Comparison of ENCODE assay signal across 8 cellular contexts in the genomic region with DNA sequence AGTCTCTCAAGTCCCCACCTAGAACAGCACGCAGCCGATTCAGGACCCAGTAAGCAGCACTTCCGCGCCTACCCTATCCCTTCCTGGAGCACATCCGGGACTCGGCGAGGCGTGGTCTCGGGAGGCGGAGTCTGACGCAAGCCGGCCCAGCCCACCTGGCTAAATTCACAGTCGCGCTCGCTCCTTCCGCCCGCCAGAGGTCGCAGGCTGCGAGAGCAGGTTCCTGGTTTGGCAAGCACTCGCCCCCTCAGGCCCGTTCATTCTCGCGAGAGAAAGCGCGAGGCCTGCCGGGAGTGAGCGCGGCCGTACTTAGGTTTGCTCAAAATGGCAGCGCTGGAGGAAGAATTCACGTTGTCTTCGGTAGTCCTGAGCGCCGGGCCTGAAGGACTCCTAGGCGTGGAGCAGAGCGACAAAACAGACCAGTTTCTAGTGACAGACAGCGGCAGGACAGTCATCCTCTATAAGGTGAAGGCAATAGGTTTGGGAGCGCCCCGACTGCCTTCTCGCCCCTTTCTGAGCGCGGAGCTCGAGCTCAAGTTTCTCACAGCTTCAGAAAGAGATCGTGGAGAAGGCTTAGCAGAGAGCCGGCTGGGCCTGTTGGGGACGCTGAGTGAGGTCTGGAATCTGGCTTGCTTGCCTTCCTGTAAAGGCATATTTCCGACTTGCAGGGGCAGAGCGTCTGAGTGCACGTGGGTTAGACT. TPM values are rescaled to one million over a fixed set of nuclear protein-coding genes. Genes with fewer than 3 reads are reported as not detected.
DNase-seq lines count a peak whose midpoint lies in the region; ATAC-seq, FAIRE-seq and TF ChIP-seq lines count a peak whose summit lies in the region.

TSS of gene NOL11 (plus strand) at position 313 of the 701 bp plus-strand sequence. CDS start at position 325, 12 bp downstream.

- H3K9me1 ChIP-seq in keratinocyte (ENCODE audit: control insufficient read depth, extremely low read depth, insufficient read depth, low read length), result no peaks in the 10 kb centered on the region

- peak within 1 kb of the TSS; percentile 96 for H3K9ac ChIP-seq in keratinocyte (ENCODE audit: control insufficient read depth, extremely low read depth, insufficient read depth, low read length)

- no peaks in the 10 kb centered on the region for H3K27me3 ChIP-seq in BE2C
- H3K27me3 ChIP-seq in keratinocyte (ENCODE audit: control insufficient read depth, extremely low read depth, insufficient read depth, low read length), result no peaks in the 10 kb centered on the region

- dilution Hi-C loops in keratinocyte (cut with MboI; ENCODE audit: extremely low pct_ligation_motif_present, low sequenced_read_pairs), result no loop called here

- peak; percentile 96 for ATAC-seq in HG03439 (IDR thresholded peaks at IDR 0.05; ENCODE audit: unreplicated experiment)

- peak within 1 kb of the TSS; percentile 96 for H3K4me2 ChIP-seq in keratinocyte (ENCODE audit: control insufficient read depth, extremely low read depth, insufficient read depth, low read depth, low read length)

- peak within 1 kb of the TSS; percentile 83 for H3K27ac ChIP-seq in keratinocyte (ENCODE audit: control insufficient read depth, insufficient read depth, low read length)

- H4K20me1 ChIP-seq in keratinocyte (ENCODE audit: control insufficient read depth, extremely low read depth, insufficient read depth, low read length), result no peaks in the 10 kb centered on the region

- peak; percentile 99 for DNase-seq in BE2C
- peak; percentile 97 for DNase-seq in NCI-H510A (lab: John Stamatoyannopoulos, UW)
- DNase-seq in activated CD4-positive, alpha-beta T cell treated with anti-CD3 and anti-CD28 coated beads for 1 hour, result peak; percentile 99
- DNase-seq in cerebellum (ENCODE audit: low spot score), result peak; percentile 99
- peak; percentile 95 for DNase-seq in keratinocyte (ENCODE audit: low read depth, low spot score)
- peak; percentile 98 to 99 for DNase-seq in stimulated activated CD4-positive, alpha-beta T cell treated with anti-CD3 and anti-CD28 coated beads, Interleukin-15, amount 100 ng/mL, for 1 hour (ENCODE audit: low read depth in 1 of 2, low spot score in 1 of 2)

- peak; percentile 96 for TF ChIP-seq POLR2A in GM19193 (IDR thresholded peaks at IDR 0.05; ENCODE audit: extremely low read depth, insufficient read depth, insufficient read length)

- TF ChIP-seq CTCF in BE2C (IDR thresholded peaks at IDR 0.05; ENCODE audit: low read depth, low read length) (peak; percentile 87), keratinocyte (optimal IDR thresholded peaks at IDR 0.05 in 1 of 3, IDR thresholded peaks at IDR 0.05 in 1 of 3, conservative IDR thresholded peaks at IDR 0.05 in 1 of 3; ENCODE audit: extremely low read depth in 1 of 3, insufficient read depth in 2 of 3, low read length in 3 of 3) (peak; percentile 91 to 96 (median 93))

- H3K79me2 ChIP-seq in keratinocyte (ENCODE audit: control insufficient read depth, insufficient read depth, low read length), result peaks cover 28% of the 10 kb centered on the region

- H3K36me3 ChIP-seq in BE2C (peaks cover 37% of the 10 kb centered on the region), keratinocyte (ENCODE audit: control insufficient read depth in 2 of 2, extremely low read depth in 1 of 2, insufficient read depth in 2 of 2, low read length in 2 of 2) (peaks cover 10 to 17% of the 10 kb centered on the region in 2 experiments)

- peak; percentile 77 for FAIRE-seq in keratinocyte (lab: Jason Lieb, UNC)

- H2AFZ ChIP-seq in keratinocyte (ENCODE audit: control insufficient read depth, low read length), result peak within 1 kb of the TSS; percentile 82

- H3K9me3 ChIP-seq in BE2C (no peaks in the 10 kb centered on the region), keratinocyte (ENCODE audit: control insufficient read depth, low read depth, low read length) (no peaks in the 10 kb centered on the region)

- peak within 1 kb of the TSS; percentile 93 for H3K4me3 ChIP-seq in BE2C (ENCODE audit: low read depth, low read length)
- peak within 1 kb of the TSS; percentile 64 to 90 (median 87) for H3K4me3 ChIP-seq in keratinocyte (ENCODE audit: control insufficient read depth in 2 of 3, extremely low read depth in 1 of 3, insufficient read depth in 2 of 3, low read depth in 1 of 3, low read length in 3 of 3)

- H3K4me1 ChIP-seq in BE2C, result peaks cover 8% of the 10 kb centered on the region
- H3K4me1 ChIP-seq in keratinocyte (ENCODE audit: control insufficient read depth, extremely low read depth, insufficient read depth, low read length), result peaks cover 9% of the 10 kb centered on the region

RNA-seq across cellular contexts. Expression of gene NOL11, which starts in this region (rescaled TPM):
- 79.3 TPM for polyA plus RNA-seq in BE2C (2012; ENCODE audit: insufficient read depth, insufficient read length, low read depth)
- 53.5 TPM for total RNA-seq in cerebellum
- polyA plus RNA-seq in keratinocyte, result 40.3 to 63.0 TPM (median 46.7 TPM) in 3 replicates
- 135 TPM for polyA plus RNA-seq in keratinocyte (2011; ENCODE audit: low read depth)
- 20.0 and 42.1 TPM in 2 replicates for polyA plus RNA-seq in keratinocyte (2011; cell fraction: cytosol; rRNA removed)
- 39.1 and 52.3 TPM in 2 replicates for polyA plus RNA-seq in keratinocyte (2011; cell fraction: nucleus; rRNA removed)
- 29.8 and 48.5 TPM in 2 replicates for polyA plus RNA-seq in keratinocyte (2012; ENCODE audit: low replicate concordance)
- 10.8 to 43.2 TPM (median 27.0 TPM) in 3 replicates for polyA minus RNA-seq in keratinocyte
- 33.6 TPM for polyA minus RNA-seq in keratinocyte (2011; cell fraction: cytosol; rRNA and poly(A)+ RNA removed)
- polyA minus RNA-seq in keratinocyte (2011; cell fraction: nucleus; rRNA and poly(A)+ RNA removed), result 28.2 and 40.2 TPM in 2 replicates

Comparison
In these comparisons a context has a peak if more than half of its experiments do, and no peak if none do; other contexts are left out.
1. Peak in every context shown above with its lines: DNase-seq, ATAC-seq, H3K4me3 ChIP-seq and H3K27ac ChIP-seq.